In the genomic region with DNA sequence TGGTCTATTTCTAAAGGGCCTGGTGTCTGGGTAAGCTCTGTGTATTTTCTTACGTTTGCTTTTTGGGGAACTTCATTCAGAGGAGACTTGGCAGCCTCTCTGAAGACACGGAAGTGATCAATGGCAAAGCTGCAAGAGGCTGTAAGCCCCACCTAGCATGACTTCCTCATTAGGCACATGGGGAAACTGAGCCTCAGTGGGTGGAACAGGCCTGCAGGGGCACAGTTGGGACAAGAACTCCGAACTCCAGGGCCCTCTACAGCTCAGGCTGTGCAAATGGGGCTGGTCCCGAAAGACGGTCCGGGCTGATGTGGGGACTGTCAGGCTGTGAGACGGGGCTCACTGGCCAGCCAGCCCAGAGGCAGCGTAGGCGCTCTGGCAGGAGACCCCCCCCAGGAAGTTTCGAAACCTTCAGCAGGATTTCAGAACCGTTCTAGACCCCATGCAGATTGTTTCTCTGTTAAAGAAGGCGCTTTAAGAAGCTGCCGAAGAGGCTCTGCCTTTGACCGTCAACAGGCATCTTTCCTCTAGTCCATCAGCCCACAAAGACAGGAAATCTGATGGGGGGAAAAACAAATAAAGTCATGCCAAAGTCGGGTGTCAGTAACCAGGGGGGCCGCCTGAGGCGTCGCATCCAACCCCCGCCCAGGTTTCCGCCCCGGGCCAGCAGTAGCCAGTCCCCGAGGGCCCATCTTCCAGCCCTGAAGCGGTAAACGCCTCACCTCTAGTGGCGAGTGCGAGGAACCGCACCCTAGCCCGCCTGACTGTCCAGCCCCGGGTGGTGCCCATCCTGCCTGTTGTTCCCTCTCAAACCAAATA, we compare ENCODE assay signal across 1 cellular context.
TF ChIP-seq lines count a peak whose summit lies in the region.

No MANE protein-coding gene starts in this region.

TF ChIP-seq in K562, 482 proteins besides CTCF, POLR2A, EP300 and RAD21 (continued from another document):
- TF ChIP-seq KLF16 (IDR thresholded peaks at IDR 0.05) = peak; percentile 35; the same call in 1 of the 2 replicates
